16 cellular contexts compared by ENCODE assay signal in genomic region chr3:102144063-102144462, GRCh38.
"Had no signal": no experiment of that assay in that cellular context is flagged by ENCODE, and none has a peak within 500 bp of the region (broad histone marks: within the 10 kb centered on the region; RNA-seq: fewer than 3 reads in every experiment).

No MANE protein-coding gene starts in this region.

- H3K27me3 ChIP-seq: left lung, suprapubic skin, thyroid gland, upper lobe of left lung had no signal

- H3K27ac ChIP-seq: dorsolateral prefrontal cortex, left lung, suprapubic skin, thyroid gland, upper lobe of left lung had no signal

- H3K36me3 ChIP-seq: left lung, suprapubic skin, thyroid gland, upper lobe of left lung had no signal

- DNase-seq: cortex of kidney; dorsolateral prefrontal cortex; effector CD8-positive, alpha-beta T cell; foreskin melanocyte; left lung; mesendoderm; naive thymus-derived CD4-positive, alpha-beta T cell; nephron progenitor cell; small intestine; stimulated activated CD4-positive, alpha-beta T cell treated with anti-CD3 and anti-CD28 coated beads, Interleukin-2, amount 100 ng/mL, for 48 hours; stimulated activated naive CD4-positive, alpha-beta T cell treated with Interleukin-2 at 50 U/mL for 16 hours; thyroid gland; upper lobe of left lung had no signal

- H3K27ac Mint-ChIP-seq: nephron progenitor cell had no signal

- H3K4me1 Mint-ChIP-seq: central memory CD8-positive, alpha-beta T cell had no signal

- H3K4me1 ChIP-seq: left lung had no signal

- H3K4me3 Mint-ChIP-seq: central memory CD8-positive, alpha-beta T cell; naive thymus-derived CD4-positive, alpha-beta T cell; nephron progenitor cell had no signal

- ATAC-seq: left lung; naive thymus-derived CD4-positive, alpha-beta T cell had no signal

- H3K4me3 ChIP-seq: dorsolateral prefrontal cortex, left lung, lung, suprapubic skin, thyroid gland, upper lobe of left lung had no signal

- H3K9me3 ChIP-seq: left lung, suprapubic skin, thyroid gland, upper lobe of left lung had no signal

- H3K9me3 Mint-ChIP-seq: central memory CD8-positive, alpha-beta T cell had no signal
